Comparison of ENCODE assay signal across 13 cellular contexts in genomic region chr3:69787436-69788168, GRCh38. TPM values are rescaled to one million over a fixed set of nuclear protein-coding genes. Genes with fewer than 3 reads are reported as not detected.
DNase-seq lines count a peak whose midpoint lies in the region; ATAC-seq, FAIRE-seq and TF ChIP-seq lines count a peak whose summit lies in the region.
"Had no signal": no experiment of that assay in that cellular context is flagged by ENCODE, and none has a peak within 500 bp of the region (broad histone marks: within the 10 kb centered on the region; RNA-seq: fewer than 3 reads in every experiment).

No MANE protein-coding gene starts in this region.

- H3K4me1 ChIP-seq in KMS-11 (ENCODE audit: low read depth, poor library complexity, severe bottlenecking) (peaks cover 58% of the 10 kb centered on the region), mesodermal cell (ENCODE audit: control insufficient read depth, insufficient read depth, low read length, poor library complexity, severe bottlenecking) (peaks cover 48% of the 10 kb centered on the region), stomach (peaks cover 6 to 59% (median 28%) of the 10 kb centered on the region in 4 donors)

- H2AFZ ChIP-seq in KMS-11 (ENCODE audit: low read depth) = no peak overlapping the region

- no peak for FAIRE-seq in frontal cortex (lab: Jason Lieb, UNC)
- FAIRE-seq: islet of Langerhans had no signal

- intact Hi-C loops in stomach (cut with DNase I; ENCODE audit: low total_unique reads) = no loop called here

- WGBS in mesodermal cell (ENCODE audit: insufficient coverage in 2 of 2), 2 experiments = 75 to 82% methylated on average over 1 of the region's 3 CpGs
- WGBS in stomach, 5 donors = 44 to 61% (median 56%) methylated on average over 3 of the region's 3 CpGs

- H3K36me3 ChIP-seq in KMS-11 (ENCODE audit: insufficient read depth) = no peaks in the 10 kb centered on the region
- no peaks in the 10 kb centered on the region for H3K36me3 ChIP-seq in mesodermal cell (ENCODE audit: control insufficient read depth, insufficient read depth, low read length)
- H3K36me3 ChIP-seq in stomach = no peaks in the 10 kb centered on the region

- H3K27ac ChIP-seq in KMS-11 (peak overlapping the region; percentile 56), mesodermal cell (ENCODE audit: low read depth, low read length, severe bottlenecking) (peak overlapping the region; percentile 51), stomach (peak overlapping the region in 1 of 5 donors; percentile 40)

- no peak overlapping the region for H3K9ac ChIP-seq in KMS-11

- peak; percentile 52 for DNase-seq in AG08395 (ENCODE audit: low spot score)
- DNase-seq in dermis microvascular lymphatic vessel endothelial cell (ENCODE audit: low read depth in 2 of 2) = peak; percentile 42 to 63
- no peak for DNase-seq in stomach
- DNase-seq in frontal cortex (ENCODE audit: low spot score in 2 of 2) = no peak
- DNase-seq: activated CD4-positive, alpha-beta T cell treated with anti-CD3 and anti-CD28 coated beads for 36 hours; anterior cingulate cortex; H9 had no signal

- no peak overlapping the region for H3K4me3 ChIP-seq in KMS-11 (IDR thresholded peaks at IDR 0.05; ENCODE audit: insufficient read depth, low read depth, low read length)
- no peak overlapping the region for H3K4me3 ChIP-seq in mesodermal cell (ENCODE audit: extremely low read depth, insufficient read depth, low read length, poor library complexity, severe bottlenecking)
- H3K4me3 ChIP-seq in stomach = no peak overlapping the region
- H3K4me3 ChIP-seq: BLaER1 treated with 17β-estradiol and CSF1 and Interleukin-3, amounts not matched to agents 10 nM and 100 nM had no signal

- H3K27me3 ChIP-seq in KMS-11 (ENCODE audit: insufficient read depth, low read depth) (no peaks in the 10 kb centered on the region), stomach (no peaks in the 10 kb centered on the region)
- H3K27me3 ChIP-seq: BLaER1 treated with 17β-estradiol and CSF1 and Interleukin-3, amounts not matched to agents 10 nM and 100 nM had no signal

- TF ChIP-seq POLR2A in stomach (IDR thresholded peaks at IDR 0.05) = no peak

- no peaks in the 10 kb centered on the region for H3K79me2 ChIP-seq in KMS-11 (ENCODE audit: insufficient read depth, low read depth)

- H3K9me3 ChIP-seq in mesodermal cell (ENCODE audit: control insufficient read depth, low read length) (peaks cover 8% of the 10 kb centered on the region), stomach (no peaks in the 10 kb centered on the region)

- H3K4me2 ChIP-seq in KMS-11 = peak overlapping the region; percentile 72

- ATAC-seq in GM21619 (IDR thresholded peaks at IDR 0.05; ENCODE audit: unreplicated experiment) (no peak), HG02970 (IDR thresholded peaks at IDR 0.05; ENCODE audit: low FRiP score, unreplicated experiment) (no peak)
- ATAC-seq: activated CD4-positive, alpha-beta T cell treated with anti-CD3 and anti-CD28 coated beads for 36 hours had no signal

- TF ChIP-seq CTCF in KMS-11 (conservative IDR thresholded peaks at IDR 0.05; ENCODE audit: low read depth, low read length) = no peak
- TF ChIP-seq CTCF in stomach (IDR thresholded peaks at IDR 0.05) = no peak

- no peak for TF ChIP-seq EP300 in stomach (IDR thresholded peaks at IDR 0.05)

- no peaks in the 10 kb centered on the region for H4K20me1 ChIP-seq in KMS-11 (ENCODE audit: insufficient read depth)

RNA-seq across cellular contexts. Expression of gene MITF, which starts 48.3 kb away (rescaled TPM):
- 3.0 and 5.7 TPM in 2 replicates for total RNA-seq in dermis microvascular lymphatic vessel endothelial cell
- 4.1 TPM for polyA plus RNA-seq in mesodermal cell (2013, experiment 1 of 2)
- polyA plus RNA-seq in mesodermal cell (2013, experiment 2 of 2) = 3.2 TPM
- total RNA-seq in stomach = 10 to 100 TPM in 4 of 5 donors, 1 to 10 TPM in 1; 3.5 to 61.3 (median 26.3) TPM
- 1 to 10 TPM; 3.7 to 8.2 (median 7.3) TPM for polyA plus RNA-seq in stomach
- total RNA-seq in frontal cortex = 1.6 TPM

Comparison
In these comparisons a context has a peak if more than half of its experiments do, and no peak if none do; other contexts are left out.
1. DNase-seq: peak in AG08395 (single experiment) and dermis microvascular lymphatic vessel endothelial cell (2 of 2); none in stomach (single experiment) and frontal cortex (0 of 2).